Comparison of ENCODE assay signal across 31 cellular contexts in the genomic region with DNA sequence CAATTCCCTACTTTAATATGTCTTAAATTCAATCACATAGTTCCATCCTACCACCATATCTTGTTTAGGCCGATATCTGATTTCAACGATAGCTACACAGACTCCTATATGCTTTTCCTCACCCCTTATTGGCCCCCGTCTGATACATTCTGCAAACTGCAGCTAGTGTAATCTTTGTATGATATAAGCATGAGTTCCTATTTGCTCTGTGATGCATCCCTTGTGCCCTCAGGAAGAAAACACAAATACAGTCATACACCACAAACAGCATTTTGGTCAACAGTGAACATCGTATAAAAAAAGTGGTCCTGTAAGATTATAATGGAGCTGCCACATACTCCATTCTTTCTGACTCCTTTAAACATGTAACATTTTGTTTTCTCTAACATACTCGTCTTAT.
"Had no signal": no experiment of that assay in that cellular context is flagged by ENCODE, and none has a peak within 500 bp of the region (broad histone marks: within the 10 kb centered on the region; RNA-seq: fewer than 3 reads in every experiment).

No MANE protein-coding gene starts in this region.

- H3K4me3 ChIP-seq: adrenal gland, body of pancreas, breast epithelium had no signal

- H3K27ac ChIP-seq: adrenal gland, body of pancreas, brain microvascular endothelial cell, breast epithelium, VCaP had no signal

- H3K9me3 ChIP-seq: adrenal gland, body of pancreas, breast epithelium had no signal

- ATAC-seq: activated CD8-positive, alpha-beta T cell treated with anti-CD3 and anti-CD28 coated beads for 36 hours; activated naive CD4-positive, alpha-beta T cell treated with anti-CD3 and anti-CD28 coated beads, Interleukin-2, amount 50 U/mL, for 72 hours; activated T-cell treated with anti-CD3 and anti-CD28 coated beads, Interleukin-2, amount 50 U/mL, for 4 hours; activated T-cell treated with anti-CD3 and anti-CD28 coated beads, Interleukin-2, amount 50 U/mL, for 72 hours; activated T-helper 17 cell treated with anti-CD3 and anti-CD28 coated beads, Interleukin-2, amount 50 U/mL, for 72 hours; body of pancreas had no signal

- H3K4me1 ChIP-seq: adrenal gland, body of pancreas, breast epithelium had no signal

- H3K36me3 ChIP-seq: adrenal gland, brain microvascular endothelial cell, breast epithelium had no signal

- DNase-seq: activated B cell treated with CpG ODN at 0.5 μM for 24 hours; activated CD4-positive, alpha-beta memory T cell treated with anti-CD3 and anti-CD28 coated beads for 36 hours; activated CD4-positive, alpha-beta T cell treated with anti-CD3 and anti-CD28 coated beads for 4 hours; activated CD4-positive, alpha-beta T cell treated with anti-CD3 and anti-CD28 coated beads, Interleukin-2, amount 10 ng/mL, durations not matched to agents 24 days and 14 days; activated CD4-positive, alpha-beta T cell treated with anti-CD3 and anti-CD28 coated beads, Interleukin-2, amount 50 U/mL, for 1 hour; activated CD4-positive, alpha-beta T cell treated with anti-CD3 and anti-CD28 coated beads, Interleukin-2, amount 50 U/mL, for 4 hours; activated CD4-positive, CD25-positive, alpha-beta regulatory T cell treated with anti-CD3 and anti-CD28 coated beads, Interleukin-2, amount 50 U/mL, for 72 hours; activated CD8-positive, alpha-beta memory T cell treated with anti-CD3 and anti-CD28 coated beads, Interleukin-2, amount 50 U/mL, for 4 hours; activated CD8-positive, alpha-beta T cell treated with anti-CD3 and anti-CD28 coated beads for 36 hours; activated effector memory CD4-positive, alpha-beta T cell treated with anti-CD3 and anti-CD28 coated beads, Interleukin-2, amount 50 U/mL, for 16 hours; activated gamma-delta T cell treated with Interleukin-2 at 50 U/mL for 16 hours; activated naive CD4-positive, alpha-beta T cell; activated naive CD4-positive, alpha-beta T cell treated with anti-CD3 and anti-CD28 coated beads for 36 hours; activated naive CD4-positive, alpha-beta T cell treated with anti-CD3 and anti-CD28 coated beads, Interleukin-2, amount 50 U/mL, for 16 hours; activated naive CD8-positive, alpha-beta T cell treated with anti-CD3 and anti-CD28 coated beads for 36 hours; activated T-cell treated with anti-CD3 and anti-CD28 coated beads for 4 hours; activated T-cell treated with anti-CD3 and anti-CD28 coated beads, Interleukin-2, amount 50 U/mL, for 1 hour; activated T-cell treated with anti-CD3 and anti-CD28 coated beads, Interleukin-2, amount 50 U/mL, for 4 hours; activated T-cell treated with anti-CD3 and anti-CD28 coated beads, Interleukin-2, amount 50 U/mL, for 72 hours; adrenal gland; amniotic stem cell; aorta; body of pancreas; brain microvascular endothelial cell; central memory CD4-positive, alpha-beta T cell; T-helper 2 cell; T-helper 9 cell had no signal

- H3K27me3 ChIP-seq: adrenal gland, body of pancreas, brain microvascular endothelial cell, breast epithelium had no signal
